In genomic region chr9:11551106-11551505, GRCh38 we compare ENCODE assay signal across 19 cellular contexts.
"Had no signal": no experiment of that assay in that cellular context is flagged by ENCODE, and none has a peak within 500 bp of the region (broad histone marks: within the 10 kb centered on the region; RNA-seq: fewer than 3 reads in every experiment).

No MANE protein-coding gene starts in this region.

- H3K4me3 Mint-ChIP-seq: activated CD4-positive, alpha-beta memory T cell treated with anti-CD3 and anti-CD28 coated beads, Interleukin-2, amount 10 ng/mL, durations not matched to agents 7 days and 5 days; activated CD4-positive, alpha-beta T cell treated with anti-CD3 and anti-CD28 coated beads for 36 hours; activated naive CD8-positive, alpha-beta T cell treated with anti-CD3 and anti-CD28 coated beads, Interleukin-2, amount 10 ng/mL, durations not matched to agents 7 days and 5 days had no signal

- H3K27me3 Mint-ChIP-seq: activated CD4-positive, alpha-beta memory T cell treated with anti-CD3 and anti-CD28 coated beads, Interleukin-2, amount 10 ng/mL, durations not matched to agents 7 days and 5 days; activated CD4-positive, alpha-beta T cell treated with anti-CD3 and anti-CD28 coated beads for 36 hours; activated naive CD8-positive, alpha-beta T cell treated with anti-CD3 and anti-CD28 coated beads, Interleukin-2, amount 10 ng/mL, durations not matched to agents 7 days and 5 days had no signal

- H3K27ac Mint-ChIP-seq: activated CD4-positive, alpha-beta memory T cell treated with anti-CD3 and anti-CD28 coated beads, Interleukin-2, amount 10 ng/mL, durations not matched to agents 7 days and 5 days; activated CD4-positive, alpha-beta T cell treated with anti-CD3 and anti-CD28 coated beads for 36 hours; activated naive CD8-positive, alpha-beta T cell treated with anti-CD3 and anti-CD28 coated beads, Interleukin-2, amount 10 ng/mL, durations not matched to agents 7 days and 5 days had no signal

- H3K4me1 Mint-ChIP-seq: activated CD4-positive, alpha-beta memory T cell treated with anti-CD3 and anti-CD28 coated beads, Interleukin-2, amount 10 ng/mL, durations not matched to agents 7 days and 5 days; activated CD4-positive, alpha-beta T cell treated with anti-CD3 and anti-CD28 coated beads for 36 hours; activated naive CD8-positive, alpha-beta T cell treated with anti-CD3 and anti-CD28 coated beads, Interleukin-2, amount 10 ng/mL, durations not matched to agents 7 days and 5 days had no signal

- H3K36me3 Mint-ChIP-seq: activated naive CD8-positive, alpha-beta T cell treated with anti-CD3 and anti-CD28 coated beads, Interleukin-2, amount 10 ng/mL, durations not matched to agents 7 days and 5 days had no signal

- DNase-seq: activated CD4-positive, alpha-beta memory T cell treated with anti-CD3 and anti-CD28 coated beads, Interleukin-2, amount 10 ng/mL, durations not matched to agents 7 days and 5 days; activated CD4-positive, alpha-beta T cell treated with anti-CD3 and anti-CD28 coated beads for 36 hours; activated CD4-positive, alpha-beta T cell treated with anti-CD3 and anti-CD28 coated beads, Interleukin-2, amount 50 U/mL, for 1 hour; activated CD8-positive, alpha-beta memory T cell treated with anti-CD3 and anti-CD28 coated beads, Interleukin-2, amount 50 U/mL, for 4 hours; activated naive CD4-positive, alpha-beta T cell treated with anti-CD3 and anti-CD28 coated beads, Interleukin-2, amount 50 U/mL, for 16 hours; activated naive CD8-positive, alpha-beta T cell treated with anti-CD3 and anti-CD28 coated beads, Interleukin-2, amount 10 ng/mL, durations not matched to agents 7 days and 5 days; adrenal gland; anterior cingulate cortex; caudate nucleus; NCI-H1092; NCI-H1417; NCI-H1930; NCI-H2171 treated with DMSO at 0.1 percent for 48 hours; NCI-H226; NCI-H69; PC-9; SK-N-SH; T-helper 1 cell; WERI-Rb-1 had no signal
